In the genomic region with DNA sequence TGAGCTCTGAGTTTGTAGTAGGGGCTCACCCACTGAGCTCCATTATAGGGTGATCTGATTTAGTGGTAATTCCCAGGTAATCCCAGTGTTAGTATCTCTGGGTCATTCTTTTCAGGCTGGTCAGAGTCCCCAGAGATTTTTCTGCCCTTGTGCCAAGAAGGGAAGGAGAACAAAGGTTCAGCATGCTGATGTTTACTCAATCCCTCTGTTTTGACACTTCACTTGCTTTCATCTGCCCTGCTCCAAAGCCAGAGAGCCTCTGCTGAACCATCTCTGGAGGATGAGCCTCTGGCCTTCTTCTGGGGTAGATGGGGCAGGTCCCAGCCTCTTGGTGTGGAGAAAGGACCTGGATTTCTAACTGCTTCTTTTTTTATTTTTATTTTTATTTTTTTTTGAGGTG, we compare ENCODE assay signal across 1 cellular context.
TF ChIP-seq lines count a peak whose summit lies in the region.

No MANE protein-coding gene starts in this region.

TF ChIP-seq in HepG2, 621 proteins besides CTCF, POLR2A, EP300 and RAD21 (continued from another document and continues in another):
- TF ChIP-seq ZNF646 (CRISPR knock-in tag; IDR thresholded peaks at IDR 0.05) (no peak), CHCHD3 (CRISPR knock-in tag; IDR thresholded peaks at IDR 0.05) (no peak), GATAD1 (CRISPR knock-in tag; IDR thresholded peaks at IDR 0.05) (peak; percentile 60), HNRNPLL (IDR thresholded peaks at IDR 0.05; ENCODE audit: low read depth, low read length, poor library complexity, severe bottlenecking) (no peak), ZFP36 (IDR thresholded peaks at IDR 0.05; ENCODE audit: borderline replicate concordance, low read depth, low read length, partially characterized antibody) (no peak), MYNN (CRISPR knock-in tag; IDR thresholded peaks at IDR 0.05; ENCODE audit: low read depth) (no peak), ZBTB39 (CRISPR knock-in tag; IDR thresholded peaks at IDR 0.05) (no peak), ZNF343 (CRISPR knock-in tag; IDR thresholded peaks at IDR 0.05) (no peak), ZBTB25 (CRISPR knock-in tag; IDR thresholded peaks at IDR 0.05) (no peak), KLF12 (CRISPR knock-in tag; IDR thresholded peaks at IDR 0.05; ENCODE audit: borderline replicate concordance) (peak; percentile 48; the same call in 1 of the 2 replicates), ZFP36L1 (CRISPR knock-in tag; IDR thresholded peaks at IDR 0.05) (no peak), BHLHE40 (IDR thresholded peaks at IDR 0.05; ENCODE audit: low read length) (peak; percentile 86), MAFG (CRISPR knock-in tag; IDR thresholded peaks at IDR 0.05) (no peak), ZNF101 (CRISPR knock-in tag; IDR thresholded peaks at IDR 0.05; ENCODE audit: borderline replicate concordance, low read depth) (no peak), ZSCAN20 (CRISPR knock-in tag; IDR thresholded peaks at IDR 0.05; ENCODE audit: borderline replicate concordance) (no peak), ZNF367 (CRISPR knock-in tag; IDR thresholded peaks at IDR 0.05; ENCODE audit: borderline replicate concordance) (no peak)
- TF ChIP-seq, protein P1, sequence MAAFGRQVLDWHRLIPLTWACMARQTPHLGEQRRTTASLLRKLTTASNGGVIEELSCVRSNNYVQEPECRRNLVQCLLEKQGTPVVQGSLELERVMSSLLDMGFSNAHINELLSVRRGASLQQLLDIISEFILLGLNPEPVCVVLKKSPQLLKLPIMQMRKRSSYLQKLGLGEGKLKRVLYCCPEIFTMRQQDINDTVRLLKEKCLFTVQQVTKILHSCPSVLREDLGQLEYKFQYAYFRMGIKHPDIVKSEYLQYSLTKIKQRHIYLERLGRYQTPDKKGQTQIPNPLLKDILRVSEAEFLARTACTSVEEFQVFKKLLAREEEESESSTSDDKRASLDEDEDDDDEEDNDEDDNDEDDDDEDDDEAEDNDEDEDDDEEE (CRISPR knock-in tag; IDR thresholded peaks at IDR 0.05) = no peak
- TF ChIP-seq, protein P2, sequence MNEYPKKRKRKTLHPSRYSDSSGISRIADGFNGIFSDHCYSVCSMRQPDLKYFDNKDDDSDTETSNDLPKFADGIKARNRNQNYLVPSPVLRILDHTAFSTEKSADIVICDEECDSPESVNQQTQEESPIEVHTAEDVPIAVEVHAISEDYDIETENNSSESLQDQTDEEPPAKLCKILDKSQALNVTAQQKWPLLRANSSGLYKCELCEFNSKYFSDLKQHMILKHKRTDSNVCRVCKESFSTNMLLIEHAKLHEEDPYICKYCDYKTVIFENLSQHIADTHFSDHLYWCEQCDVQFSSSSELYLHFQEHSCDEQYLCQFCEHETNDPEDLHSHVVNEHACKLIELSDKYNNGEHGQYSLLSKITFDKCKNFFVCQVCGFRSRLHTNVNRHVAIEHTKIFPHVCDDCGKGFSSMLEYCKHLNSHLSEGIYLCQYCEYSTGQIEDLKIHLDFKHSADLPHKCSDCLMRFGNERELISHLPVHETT (CRISPR knock-in tag; conservative IDR thresholded peaks at IDR 0.05) = no peak
- TF ChIP-seq, protein P3, sequence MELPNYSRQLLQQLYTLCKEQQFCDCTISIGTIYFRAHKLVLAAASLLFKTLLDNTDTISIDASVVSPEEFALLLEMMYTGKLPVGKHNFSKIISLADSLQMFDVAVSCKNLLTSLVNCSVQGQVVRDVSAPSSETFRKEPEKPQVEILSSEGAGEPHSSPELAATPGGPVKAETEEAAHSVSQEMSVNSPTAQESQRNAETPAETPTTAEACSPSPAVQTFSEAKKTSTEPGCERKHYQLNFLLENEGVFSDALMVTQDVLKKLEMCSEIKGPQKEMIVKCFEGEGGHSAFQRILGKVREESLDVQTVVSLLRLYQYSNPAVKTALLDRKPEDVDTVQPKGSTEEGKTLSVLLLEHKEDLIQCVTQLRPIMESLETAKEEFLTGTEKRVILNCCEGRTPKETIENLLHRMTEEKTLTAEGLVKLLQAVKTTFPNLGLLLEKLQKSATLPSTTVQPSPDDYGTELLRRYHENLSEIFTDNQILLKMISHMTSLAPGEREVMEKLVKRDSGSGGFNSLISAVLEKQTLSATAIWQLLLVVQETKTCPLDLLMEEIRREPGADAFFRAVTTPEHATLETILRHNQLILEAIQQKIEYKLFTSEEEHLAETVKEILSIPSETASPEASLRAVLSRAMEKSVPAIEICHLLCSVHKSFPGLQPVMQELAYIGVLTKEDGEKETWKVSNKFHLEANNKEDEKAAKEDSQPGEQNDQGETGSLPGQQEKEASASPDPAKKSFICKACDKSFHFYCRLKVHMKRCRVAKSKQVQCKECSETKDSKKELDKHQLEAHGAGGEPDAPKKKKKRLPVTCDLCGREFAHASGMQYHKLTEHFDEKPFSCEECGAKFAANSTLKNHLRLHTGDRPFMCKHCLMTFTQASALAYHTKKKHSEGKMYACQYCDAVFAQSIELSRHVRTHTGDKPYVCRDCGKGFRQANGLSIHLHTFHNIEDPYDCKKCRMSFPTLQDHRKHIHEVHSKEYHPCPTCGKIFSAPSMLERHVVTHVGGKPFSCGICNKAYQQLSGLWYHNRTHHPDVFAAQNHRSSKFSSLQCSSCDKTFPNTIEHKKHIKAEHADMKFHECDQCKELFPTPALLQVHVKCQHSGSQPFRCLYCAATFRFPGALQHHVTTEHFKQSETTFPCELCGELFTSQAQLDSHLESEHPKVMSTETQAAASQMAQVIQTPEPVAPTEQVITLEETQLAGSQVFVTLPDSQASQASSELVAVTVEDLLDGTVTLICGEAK (IDR thresholded peaks at IDR 0.05) = no peak
- TF ChIP-seq, protein P3 (CRISPR knock-in tag; IDR thresholded peaks at IDR 0.05) = no peak
- TF ChIP-seq, protein P4, sequence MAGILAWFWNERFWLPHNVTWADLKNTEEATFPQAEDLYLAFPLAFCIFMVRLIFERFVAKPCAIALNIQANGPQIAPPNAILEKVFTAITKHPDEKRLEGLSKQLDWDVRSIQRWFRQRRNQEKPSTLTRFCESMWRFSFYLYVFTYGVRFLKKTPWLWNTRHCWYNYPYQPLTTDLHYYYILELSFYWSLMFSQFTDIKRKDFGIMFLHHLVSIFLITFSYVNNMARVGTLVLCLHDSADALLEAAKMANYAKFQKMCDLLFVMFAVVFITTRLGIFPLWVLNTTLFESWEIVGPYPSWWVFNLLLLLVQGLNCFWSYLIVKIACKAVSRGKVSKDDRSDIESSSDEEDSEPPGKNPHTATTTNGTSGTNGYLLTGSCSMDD (CRISPR knock-in tag; IDR thresholded peaks at IDR 0.05) = no peak
